Comparison of ENCODE assay signal across 24 cellular contexts in genomic region chr1:2867087-2867425, GRCh38.
"Had no signal": no experiment of that assay in that cellular context is flagged by ENCODE, and none has a peak within 500 bp of the region (broad histone marks: within the 10 kb centered on the region; RNA-seq: fewer than 3 reads in every experiment).

No MANE protein-coding gene starts in this region.

- FAIRE-seq: keratinocyte, pancreas, small intestine had no signal

- H3K4me3 ChIP-seq: heart right ventricle, hepatocyte, left lung, lower lobe of right lung, pancreas, prostate gland, sigmoid colon, spleen, tibial nerve, uterus had no signal

- H3K36me3 ChIP-seq: heart right ventricle, left lung, lower lobe of right lung, pancreas, prostate gland, sigmoid colon, spleen, tibial nerve, uterus had no signal

- ATAC-seq: heart right ventricle; left lung; lower lobe of right lung; natural killer cell; stimulated activated memory B cell treated with anti-CD40 and anti-IgM and Interleukin-4, amounts not matched to agents 10 μg/mL and 1 μg/mL and 100 μg/mL, for 72 hours; stimulated activated naive CD8-positive, alpha-beta T cell treated with anti-CD3 and anti-CD28 coated beads, Interleukin-15, amount 100 ng/mL, for 72 hours had no signal

- H3K4me1 ChIP-seq: heart right ventricle, left lung, lower lobe of right lung, pancreas, prostate gland, sigmoid colon, tibial nerve, uterus had no signal

- DNase-seq: lower lobe of right lung; mammary epithelial cell; mesendoderm; naive B cell; natural killer cell; nephron progenitor cell; nucleus accumbens; retina; sigmoid colon; small intestine; spleen; stimulated activated CD4-positive, alpha-beta T cell treated with anti-CD3 and anti-CD28 coated beads, Interleukin-4, amount 100 ng/mL, for 24 hours; stimulated activated naive CD4-positive, alpha-beta T cell treated with Interleukin-2 at 50 U/mL for 16 hours; stimulated activated naive CD8-positive, alpha-beta T cell treated with anti-CD3 and anti-CD28 coated beads, Interleukin-15, amount 100 ng/mL, for 72 hours; substantia nigra; uterus had no signal

- H3K9me3 ChIP-seq: pancreas had no signal

- H3K4me2 ChIP-seq: hepatocyte had no signal

- H2AFZ ChIP-seq: hepatocyte had no signal

- H3K27me3 ChIP-seq: hepatocyte, uterus had no signal

- H3K27ac ChIP-seq: heart right ventricle, hepatocyte, left lung, lower lobe of right lung, pancreas, prostate gland, sigmoid colon, spleen, tibial nerve, uterus had no signal
